ENCODE assay signal across 1 cellular context in genomic region chr12:75635606-75636444, GRCh38.
TF ChIP-seq lines count a peak whose summit lies in the region.

No MANE protein-coding gene starts in this region.

TF ChIP-seq in HepG2, 621 proteins besides CTCF, POLR2A, EP300 and RAD21 (continued from another document and continues in another):
- TF ChIP-seq BCLAF1 (IDR thresholded peaks at IDR 0.05) (no peak), AGO1 (IDR thresholded peaks at IDR 0.05; ENCODE audit: low read depth, low read length, poor library complexity, severe bottlenecking) (no peak), GATAD1 (CRISPR knock-in tag; IDR thresholded peaks at IDR 0.05) (no peak), ZNF646 (CRISPR knock-in tag; IDR thresholded peaks at IDR 0.05) (no peak), WIZ (CRISPR knock-in tag; IDR thresholded peaks at IDR 0.05) (no peak), SMAD1 (CRISPR knock-in tag; IDR thresholded peaks at IDR 0.05; ENCODE audit: borderline replicate concordance, low read depth) (no peak), ZNF570 (CRISPR knock-in tag; IDR thresholded peaks at IDR 0.05; ENCODE audit: borderline replicate concordance) (no peak), CEBPG (CRISPR knock-in tag; IDR thresholded peaks at IDR 0.05) (peak; percentile 60), ERF (CRISPR knock-in tag; IDR thresholded peaks at IDR 0.05) (peak; percentile 19; the same call in 1 of the 2 replicates), SOX6 (IDR thresholded peaks at IDR 0.05) (no peak), SOX6 (CRISPR knock-in tag; IDR thresholded peaks at IDR 0.05) (peak; percentile 96), BRD4 (CRISPR knock-in tag; IDR thresholded peaks at IDR 0.05) (no peak), TGIF2 (CRISPR knock-in tag; IDR thresholded peaks at IDR 0.05) (no peak), GMEB1 (CRISPR knock-in tag; IDR thresholded peaks at IDR 0.05; ENCODE audit: borderline replicate concordance) (no peak), PLSCR1 (CRISPR knock-in tag; IDR thresholded peaks at IDR 0.05; ENCODE audit: borderline replicate concordance) (no peak), KMT2B (CRISPR knock-in tag; IDR thresholded peaks at IDR 0.05) (no peak), ZEB1 (IDR thresholded peaks at IDR 0.05; ENCODE audit: insufficient replicate concordance, low read depth) (no peak), ZNF331 (CRISPR knock-in tag; IDR thresholded peaks at IDR 0.05) (peak; percentile 67; the same call in 1 of the 2 replicates), DRAP1 (CRISPR knock-in tag; IDR thresholded peaks at IDR 0.05) (no peak), ZNF24 (IDR thresholded peaks at IDR 0.05) (no peak), ZSCAN5A (CRISPR knock-in tag; IDR thresholded peaks at IDR 0.05; ENCODE audit: borderline replicate concordance) (no peak), ZNF296 (CRISPR knock-in tag; conservative IDR thresholded peaks at IDR 0.05) (no peak), MYC (CRISPR knock-in tag; IDR thresholded peaks at IDR 0.05; ENCODE audit: borderline replicate concordance) (no peak), SRY (CRISPR knock-in tag; IDR thresholded peaks at IDR 0.05) (no peak), HNF1A (IDR thresholded peaks at IDR 0.05; ENCODE audit: low read depth) (peak; percentile 35; the same call in 1 of the 2 replicates), HNF1A (CRISPR knock-in tag; IDR thresholded peaks at IDR 0.05; ENCODE audit: borderline replicate concordance) (peak; percentile 79; the same call in 1 of the 2 replicates), ZNF773 (CRISPR knock-in tag; IDR thresholded peaks at IDR 0.05; ENCODE audit: borderline replicate concordance) (no peak), ZNF17 (CRISPR knock-in tag; IDR thresholded peaks at IDR 0.05) (no peak), GMEB2 (CRISPR knock-in tag; IDR thresholded peaks at IDR 0.05; ENCODE audit: low read depth) (no peak), MTF1 (CRISPR knock-in tag; IDR thresholded peaks at IDR 0.05) (no peak), ZFP91 (CRISPR knock-in tag; IDR thresholded peaks at IDR 0.05; ENCODE audit: borderline replicate concordance) (no peak), GATAD2A (CRISPR knock-in tag; IDR thresholded peaks at IDR 0.05) (peak; percentile 85), PCBP2 (optimal IDR thresholded peaks at IDR 0.05; ENCODE audit: low read depth, low read length, poor library complexity, severe bottlenecking) (no peak), NR0B2 (CRISPR knock-in tag; IDR thresholded peaks at IDR 0.05) (no peak), E2F5 (CRISPR knock-in tag; conservative IDR thresholded peaks at IDR 0.05) (no peak)
